In genomic region chr13:91426913-91427312, GRCh38 we compare ENCODE assay signal across 24 cellular contexts. TPM values are rescaled to one million over a fixed set of nuclear protein-coding genes. Genes with fewer than 3 reads are reported as not detected.
DNase-seq lines count a peak whose midpoint lies in the region; ATAC-seq, FAIRE-seq and TF ChIP-seq lines count a peak whose summit lies in the region.
"Had no signal": no experiment of that assay in that cellular context is flagged by ENCODE, and none has a peak within 500 bp of the region (broad histone marks: within the 10 kb centered on the region; RNA-seq: fewer than 3 reads in every experiment).

No MANE protein-coding gene starts in this region.

- intact Hi-C loops in GM12878 (cut with micrococcal nuclease; ENCODE audit: unreplicated experiment) = no loop called here

- no peak overlapping the region for H3K23ac ChIP-seq in mesendoderm (ENCODE audit: low read length)

- H2BK5ac ChIP-seq in mesendoderm (ENCODE audit: low read length) = no peak overlapping the region

- no peak overlapping the region for H2BK120ac ChIP-seq in mesendoderm (ENCODE audit: low read depth, low read length)

- no peak overlapping the region for H3K4ac ChIP-seq in mesendoderm (ENCODE audit: low read depth, low read length)

- H3K18ac ChIP-seq in mesendoderm (ENCODE audit: low read length) = no peak overlapping the region

- no peaks in the 10 kb centered on the region for H3K79me1 ChIP-seq in mesendoderm (ENCODE audit: low read length)

- TF ChIP-seq RAD21 in GM12878 (IDR thresholded peaks at IDR 0.05; ENCODE audit: insufficient read depth, low read depth, low read length) = no peak

- no peak for TF ChIP-seq POLR2A in GM12878 (IDR thresholded peaks at IDR 0.05; ENCODE audit: low read depth, low read length)

- DNase-seq in GM06990 (ENCODE audit: extremely low read depth, insufficient read length) (peak; percentile 8), OCI-M1 (lab: John Stamatoyannopoulos, UW) (peak; percentile 10), GM12878 (ENCODE audit: low read depth, low spot score) (no peak), mesendoderm (peak; percentile 19), anterior cingulate cortex (lab: John Stamatoyannopoulos, UW) (no peak)
- DNase-seq: 8988T, ACHN, AML-193, BE2C, C1 segment of cervical spinal cord, Calu3, COR-L47, DMS53, DMS79 treated with DMSO at 0.1 percent for 48 hours, GF-D8, H9, HFFc6 had no signal

- no peaks in the 10 kb centered on the region for H3K36me3 ChIP-seq in GM06990 (ENCODE audit: control insufficient read depth, insufficient read depth, low read length)
- H3K36me3 ChIP-seq in GM12878 (ENCODE audit: control insufficient read depth in 2 of 2, insufficient read depth in 2 of 2, low read length in 1 of 2) = no peaks in the 10 kb centered on the region
- no peaks in the 10 kb centered on the region for H3K36me3 ChIP-seq in mesendoderm (ENCODE audit: control insufficient read depth, insufficient read depth, low read length)
- H3K36me3 ChIP-seq: BE2C had no signal

- no peak overlapping the region for H3K27ac ChIP-seq in GM12878 (ENCODE audit: control insufficient read depth, insufficient read depth)
- H3K27ac ChIP-seq in mesendoderm (ENCODE audit: low read depth, low read length) = no peak overlapping the region
- H3K27ac ChIP-seq: A549 had no signal

- H3K9ac ChIP-seq in GM12878 (ENCODE audit: control insufficient read depth, insufficient read depth, low read length) = no peak overlapping the region
- H3K9ac ChIP-seq in mesendoderm (ENCODE audit: low read length) = no peak overlapping the region

- H2AFZ ChIP-seq in GM12878 (ENCODE audit: control insufficient read depth, low read depth, low read length) = no peak overlapping the region
- H2AFZ ChIP-seq: GM23338 had no signal

- H4K5ac ChIP-seq in mesendoderm (ENCODE audit: low read length) = no peak overlapping the region

- no peak overlapping the region for H2BK15ac ChIP-seq in mesendoderm (replicated peaks; ENCODE audit: low read depth)

- no TSS peak for BruUV-seq in GM12878 (replicated peaks; lab: Mats Ljungman, UMichigan)

- H3K4me3 ChIP-seq in GM06990 (replicated peaks; ENCODE audit: low read depth, low read length) (no peak overlapping the region), GM12878 (no peak overlapping the region), mesendoderm (ENCODE audit: low read length) (no peak overlapping the region)
- H3K4me3 ChIP-seq: A549, GM23338 had no signal

- no peaks in the 10 kb centered on the region for H4K20me1 ChIP-seq in GM12878 (ENCODE audit: control insufficient read depth, insufficient read depth)

- POLR2A ChIA-PET in GM12878 (lab: Charles Lee) = no interaction called here

- no peak overlapping the region for H2AK5ac ChIP-seq in mesendoderm (ENCODE audit: low read length)

- TF ChIP-seq CTCF in GM06990 (IDR thresholded peaks at IDR 0.05; ENCODE audit: insufficient read depth, low read length, poor library complexity, severe bottlenecking) = no peak
- no peak for TF ChIP-seq CTCF in GM12878 (IDR thresholded peaks at IDR 0.05 in 2 of 3, conservative IDR thresholded peaks at IDR 0.05 in 1 of 3; ENCODE audit: control insufficient read depth in 2 of 3, extremely low read depth in 1 of 3, insufficient read depth in 1 of 3, low read depth in 3 of 3, low read length in 3 of 3)

- FAIRE-seq in GM12878 (lab: Jason Lieb, UNC) = no peak
- FAIRE-seq: A549, GM19239 had no signal

- H4K8ac ChIP-seq in mesendoderm (ENCODE audit: low read depth, low read length) = no peak overlapping the region

- RAD21 ChIA-PET in GM12878 (lab: Charles Lee; ENCODE audit: unreplicated experiment) = no interaction called here

- no peak for TF ChIP-seq EP300 in GM12878 (IDR thresholded peaks at IDR 0.05; ENCODE audit: borderline replicate concordance in 1 of 2, control insufficient read depth in 1 of 2, low read depth in 2 of 2, low read length in 2 of 2)

- no peak overlapping the region for H3K56ac ChIP-seq in mesendoderm (ENCODE audit: low read length)

- CTCF ChIA-PET in GM12878 (lab: Yijun Ruan, JAX) = no interaction called here

- 0% methylated on average over 2 of the region's 2 CpGs for WGBS in GM12878 (ENCODE audit: insufficient coverage, insufficient replicate concordance, low lambda C conversion rate, missing lambda C conversion rate)
- WGBS in mesendoderm (ENCODE audit: extremely low coverage, insufficient coverage, low lambda C conversion rate) = no CpG with 5 or more reads among the region's 2 CpGs

- SMC1A ChIA-PET in GM12878 (lab: Charles Lee; ENCODE audit: uncharacterized antibody, unreplicated experiment) = interaction anchor here (0.7 kb wide), 1 partner anchor 759 kb away, joined by 3 read pairs; no protein-coding TSS in a partner anchor

- ATAC-seq in GM12878 = no peak
- no peak for ATAC-seq in HG03025 (IDR thresholded peaks at IDR 0.05; ENCODE audit: low FRiP score, unreplicated experiment)
- no peak for ATAC-seq in HG02884 (IDR thresholded peaks at IDR 0.05; ENCODE audit: unreplicated experiment)
- ATAC-seq: A549, GM23338, HCT116 had no signal

- in situ Hi-C loops in GM12878 (cut with MboI) = no loop called here

- H3K79me2 ChIP-seq in GM12878 (ENCODE audit: control insufficient read depth, insufficient read depth, low read length) (no peaks in the 10 kb centered on the region), mesendoderm (ENCODE audit: control insufficient read depth, insufficient read depth, low read length) (no peaks in the 10 kb centered on the region)

- H3K4me2 ChIP-seq in GM12878 (ENCODE audit: control insufficient read depth, insufficient read depth) = no peak overlapping the region
- no peak overlapping the region for H3K4me2 ChIP-seq in mesendoderm (ENCODE audit: low read length)
- H3K4me2 ChIP-seq: A549, GM23338 had no signal

- no peaks in the 10 kb centered on the region; the same call in 2 of the 3 replicates for H3K9me3 ChIP-seq in GM12878 (replicated peaks; ENCODE audit: control insufficient read depth, insufficient read depth, low read length)
- H3K9me3 ChIP-seq: A549, BE2C had no signal

- H3K4me1 ChIP-seq in GM12878 (ENCODE audit: control insufficient read depth, insufficient read depth, low read length) (no peaks in the 10 kb centered on the region), mesendoderm (ENCODE audit: control insufficient read depth, low read depth, low read length) (no peaks in the 10 kb centered on the region)
- H3K4me1 ChIP-seq: A549, BE2C had no signal

- H3K27me3 ChIP-seq in GM06990 (replicated peaks; ENCODE audit: control insufficient read depth, insufficient read depth, low read length) (no peaks in the 10 kb centered on the region), GM12878 (replicated peaks in 1 of 2; ENCODE audit: control insufficient read depth in 2 of 2, insufficient read depth in 2 of 2, low read length in 1 of 2) (no peaks in the 10 kb centered on the region), mesendoderm (ENCODE audit: insufficient read depth, low read length, poor library complexity) (no peaks in the 10 kb centered on the region)
- H3K27me3 ChIP-seq: BE2C had no signal

TF ChIP-seq in GM12878, 131 proteins besides CTCF, POLR2A, EP300 and RAD21:
- TF ChIP-seq CBX5 (IDR thresholded peaks at IDR 0.05; ENCODE audit: low read depth) (peak; percentile 79; the same call in 1 of the 2 replicates), SRF (IDR thresholded peaks at IDR 0.05; ENCODE audit: low read depth in 2 of 2, low read length in 2 of 2) (no peak), MTA2 (IDR thresholded peaks at IDR 0.05; ENCODE audit: low read depth) (no peak)

RNA-seq across cellular contexts. Expression of gene GPC5, which starts 28.5 kb away (rescaled TPM):
- 54.8 and 55.7 TPM in 2 replicates for total RNA-seq in GM12878 (2013; cell fraction: nucleolus; rRNA removed)
- total RNA-seq in GM12878 (2014; rRNA removed) = 0.45 and 1.0 TPM in 2 replicates
- total RNA-seq in GM12878 (2014; rRNA removed; fragmentation: Illumina TruSeq; extraction: Trizol) = 0.13 and 0.60 TPM in 2 replicates
- total RNA-seq in GM12878 (2021) = 0.32 and 0.44 TPM in 2 replicates
- polyA plus RNA-seq in GM12878 (2011; ENCODE audit: low read depth) = 0.80 TPM
- 0.49 and 0.87 TPM in 2 replicates for polyA plus RNA-seq in GM12878 (2011; rRNA removed)
- 0.78 and 0.87 TPM in 2 replicates for polyA plus RNA-seq in GM12878 (2011; cell fraction: cytosol; rRNA removed)
- 1.1 and 2.2 TPM in 2 replicates for polyA plus RNA-seq in GM12878 (2011; cell fraction: nucleus; rRNA removed)
- polyA plus RNA-seq in GM12878 (2012) = 0.95 and 1.6 TPM in 2 replicates
- 0.43 and 0.47 TPM in 2 replicates for polyA plus RNA-seq in GM12878 (2014; fragmentation: Illumina TruSeq; extraction: Trizol)
- polyA plus RNA-seq in GM12878 (2014; fragmentation: Nextera tagmentation; extraction: Ambion mirVana) = under 1 TPM in 1 of 2 experiments, not detected in 1; 0.05 TPM
- polyA plus RNA-seq in GM12878 (2014; rRNA removed) = 0.19 and 0.41 TPM in 2 replicates
- polyA plus RNA-seq in GM12878 (2016; fragmentation: Nextera tagmentation; extraction: Ambion mirVana) = under 1 TPM; 0.39 to 0.47 TPM
- 5.3 and 7.9 TPM in 2 replicates for polyA minus RNA-seq in GM12878 (2011; rRNA and poly(A)+ RNA removed)
- not detected in 2 replicates for polyA minus RNA-seq in GM12878 (2011; cell fraction: cytosol; rRNA and poly(A)+ RNA removed)
- polyA minus RNA-seq in GM12878 (2011; cell fraction: nucleus; rRNA and poly(A)+ RNA removed) = 6.9 and 9.1 TPM in 2 replicates
- 0.15 TPM for polyA plus RNA-seq in mesendoderm (2013, experiment 1 of 2)
- 0.07 TPM for polyA plus RNA-seq in mesendoderm (2013, experiment 2 of 2)
- total RNA-seq: Calu3 had no signal
- polyA plus RNA-seq: A549; CD4-positive, alpha-beta memory T cell had no signal

Comparison
In these comparisons a context has a peak if more than half of its experiments do, and no peak if none do; other contexts are left out.
1. DNase-seq: peak in GM06990 (single experiment), OCI-M1 (single experiment) and mesendoderm (single experiment); none in GM12878 (single experiment) and anterior cingulate cortex (0 of 58).